In the genomic region with DNA sequence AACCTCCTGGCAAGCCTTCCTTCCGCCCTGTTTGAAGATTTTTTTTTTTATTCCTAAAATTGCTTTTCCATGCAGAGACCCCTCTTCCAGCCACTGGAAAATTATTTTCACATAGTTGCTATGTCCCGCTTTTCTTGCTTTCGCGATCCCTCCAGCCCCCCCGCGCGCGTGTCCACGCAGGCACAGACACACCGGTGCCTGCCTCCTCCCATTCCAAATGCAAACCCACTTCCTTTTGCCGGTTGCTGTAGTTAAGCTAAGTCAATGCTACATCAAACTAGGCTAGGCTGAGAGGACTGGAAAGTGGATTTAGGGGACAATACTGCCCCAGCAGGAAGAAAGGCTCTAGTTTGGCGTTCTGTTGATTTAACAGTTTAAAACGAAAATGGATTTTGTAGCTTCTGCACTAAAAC, we compare ENCODE assay signal across 8 cellular contexts.
A peak's percentile ranks its signal among the peaks of the same experiment; 100 is the strongest.
DNase-seq lines count a peak whose midpoint lies in the region; ATAC-seq and TF ChIP-seq lines count a peak whose summit lies in the region.

No MANE protein-coding gene starts in this region.

- TF ChIP-seq EP300 in tibial nerve (IDR thresholded peaks at IDR 0.05): no peak

- TF ChIP-seq CTCF in AG04449 (IDR thresholded peaks at IDR 0.05; ENCODE audit: insufficient read depth, low read length, missing control alignments) (no peak), GM12865 (IDR thresholded peaks at IDR 0.05; ENCODE audit: insufficient read depth, low read depth, low read length, missing control alignments) (no peak), coronary artery (IDR thresholded peaks at IDR 0.05) (no peak), right lobe of liver (IDR thresholded peaks at IDR 0.05) (peak in 1 of 4 donors; percentile 22), tibial nerve (IDR thresholded peaks at IDR 0.05) (no peak)

- intact Hi-C loops in right lobe of liver (cut with DNase I): no loop called here

- H3K4me1 ChIP-seq in right lobe of liver (peaks cover 0 to 28% (median 7%) of the 10 kb centered on the region in 4 donors), tibial nerve (peaks cover 0 to 36% (median 18%) of the 10 kb centered on the region in 4 donors)

- no peak for TF ChIP-seq POLR2A in right lobe of liver (IDR thresholded peaks at IDR 0.05)
- TF ChIP-seq POLR2A in tibial nerve (IDR thresholded peaks at IDR 0.05): no peak

- H3K27me3 ChIP-seq in right lobe of liver (peaks cover 0 to 17% of the 10 kb centered on the region in 2 donors), tibial nerve (peaks cover 0 to 33% of the 10 kb centered on the region in 2 donors)

- CTCF ChIA-PET in AG04449 (lab: Yijun Ruan, JAX): interaction anchor here (0.9 to 1.7 kb wide), 7 partner anchors 9 to 1514 kb away, joined by 3 to 6 read pairs (median 3); no protein-coding TSS in a partner anchor

- H3K4me3 ChIP-seq in AG04449 (ENCODE audit: low read depth, low read length): peak overlapping the region; percentile 66
- peak overlapping the region; percentile 55 for H3K4me3 ChIP-seq in GM12865 (ENCODE audit: low read depth, low read length)
- peak overlapping the region; percentile 86 for H3K4me3 ChIP-seq in coronary artery
- H3K4me3 ChIP-seq in right lobe of liver: peak overlapping the region; percentile 35 to 61 (median 47)
- peak overlapping the region; percentile 46 to 88 (median 62) for H3K4me3 ChIP-seq in tibial nerve

- H3K9me3 ChIP-seq in right lobe of liver (no peaks in the 10 kb centered on the region), tibial nerve (no peaks in the 10 kb centered on the region)

- DNase-seq in AG04449 (ENCODE audit: low read depth, low spot score) (no peak), GM12865 (ENCODE audit: low read depth) (no peak), OCI-M1 (lab: John Stamatoyannopoulos, UW) (peak; percentile 76), coronary artery (ENCODE audit: low spot score) (no peak), right lobe of liver (no peak), tibial nerve (ENCODE audit: low spot score in 2 of 2) (peak in 1 of 2 donors; percentile 16), HUDEP-2 (lab: John Stamatoyannopoulos, UW; ENCODE audit: unreplicated experiment in 76 of 76) (no peak)

- WGBS in right lobe of liver (ENCODE audit: insufficient coverage, low coverage, low lambda C conversion rate, missing lambda C conversion rate): 2% methylated on average over 13 of the region's 13 CpGs
- 1 to 3% methylated on average over 13 of the region's 13 CpGs for WGBS in tibial nerve, 2 donors

- H3K36me3 ChIP-seq in right lobe of liver (no peaks in the 10 kb centered on the region), tibial nerve (no peaks in the 10 kb centered on the region)

- POLR2A ChIA-PET in AG04449 (lab: Yijun Ruan, JAX): no interaction called here

- ATAC-seq in right lobe of liver: peak; percentile 28 to 50 (median 36)
- no peak for ATAC-seq in GM18502 (IDR thresholded peaks at IDR 0.05; ENCODE audit: poor library complexity, unreplicated experiment)

- H3K27ac ChIP-seq in coronary artery (peak overlapping the region; percentile 23 to 80), right lobe of liver (no peak overlapping the region), tibial nerve (peak overlapping the region in 2 of 4 donors; percentile 78 to 79)

Comparison
In these comparisons a context has a peak if more than half of its experiments do, and no peak if none do; other contexts are left out.
1. H3K27ac ChIP-seq: peak in coronary artery (2 of 2); none in right lobe of liver (0 of 3).
2. Peak in every context shown above with its lines, with median percentiles within 50 percentile points of each other: H3K4me3 ChIP-seq.